In the genomic region with DNA sequence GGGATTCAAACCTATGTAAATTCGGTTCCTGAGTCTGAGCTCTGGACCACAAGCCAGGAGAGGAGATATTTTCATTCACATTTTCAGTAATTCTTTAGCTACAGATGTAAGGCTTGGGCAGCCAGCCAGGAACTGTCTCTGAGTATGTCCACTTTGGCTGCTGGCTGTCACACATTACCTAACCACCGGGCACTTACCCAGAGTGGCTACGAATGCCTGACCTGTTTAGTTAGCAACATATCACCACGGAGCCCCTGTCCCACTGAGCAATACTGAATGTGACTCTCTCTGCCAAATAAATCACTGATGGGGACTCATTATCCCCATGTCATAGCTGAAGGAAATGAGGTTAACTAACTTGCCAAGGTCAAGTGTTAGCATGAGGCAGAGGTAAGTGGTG, we compare ENCODE assay signal across 9 cellular contexts. TPM values are rescaled to one million over a fixed set of nuclear protein-coding genes. Genes with fewer than 3 reads are reported as not detected.
DNase-seq lines count a peak whose midpoint lies in the region; ATAC-seq, FAIRE-seq and TF ChIP-seq lines count a peak whose summit lies in the region.
"Had no signal": no experiment of that assay in that cellular context is flagged by ENCODE, and none has a peak within 500 bp of the region (broad histone marks: within the 10 kb centered on the region; RNA-seq: fewer than 3 reads in every experiment).

No MANE protein-coding gene starts in this region.

- no peak for TF ChIP-seq RAD21 in SK-N-SH (IDR thresholded peaks at IDR 0.05; ENCODE audit: low read length)

- CTCF ChIA-PET in SK-N-SH (lab: Yijun Ruan, JAX), result no interaction called here

- FAIRE-seq in HTR-8/SVneo (lab: Jason Lieb, UNC), result no peak

- TF ChIP-seq CTCF in SK-N-SH (IDR thresholded peaks at IDR 0.05) (no peak), heart left ventricle (IDR thresholded peaks at IDR 0.05) (no peak), uterus (IDR thresholded peaks at IDR 0.05) (no peak)

- TF ChIP-seq POLR2A in heart left ventricle (IDR thresholded peaks at IDR 0.05) (no peak), uterus (IDR thresholded peaks at IDR 0.05) (no peak)

- H4K20me1 ChIP-seq in SK-N-SH (ENCODE audit: insufficient read depth), result peaks cover 6% of the 10 kb centered on the region; the same call in 1 of the 2 replicates

- H3K36me3 ChIP-seq in SK-N-SH (replicated peaks in 1 of 2; ENCODE audit: control insufficient read depth in 1 of 2, insufficient read depth in 2 of 2, low read length in 1 of 2) (no peaks in the 10 kb centered on the region), heart left ventricle (no peaks in the 10 kb centered on the region), uterus (no peaks in the 10 kb centered on the region)

- H3K9me3 ChIP-seq in SK-N-SH (no peaks in the 10 kb centered on the region), heart left ventricle (no peaks in the 10 kb centered on the region), uterus (no peaks in the 10 kb centered on the region)

- no peak overlapping the region for H3K4me2 ChIP-seq in SK-N-SH

- no peaks in the 10 kb centered on the region for H3K9me2 ChIP-seq in SK-N-SH

- no peak overlapping the region; a peak in 1 of 4 replicates for H3K27ac ChIP-seq in SK-N-SH (ENCODE audit: low read depth in 2 of 2, low read length in 1 of 2)
- peak overlapping the region in 10 of 12 donors; percentile 9 to 75 (median 50) for H3K27ac ChIP-seq in heart left ventricle
- H3K27ac ChIP-seq in uterus, result no peak overlapping the region

- no peak overlapping the region for H3K4me3 ChIP-seq in SK-N-SH (ENCODE audit: low read depth in 2 of 2, low read length in 1 of 2)
- no peak overlapping the region for H3K4me3 ChIP-seq in heart left ventricle
- H3K4me3 ChIP-seq in uterus, result no peak overlapping the region

- intact Hi-C loops in heart left ventricle (cut with DNase I) (loop anchor here in 1 of 10 donors (5.0 kb wide), 1 partner anchor 218 kb away; a partner anchor contains a TSS), uterus (cut with DNase I; ENCODE audit: low total_unique reads) (no loop called here)

- ATAC-seq in heart left ventricle, result peak; percentile 88 to 94 (median 93)

- H3K79me2 ChIP-seq in SK-N-SH (ENCODE audit: insufficient read depth), result peaks cover 26% of the 10 kb centered on the region

- peaks cover 4% of the 10 kb centered on the region for H3F3A ChIP-seq in SK-N-SH (replicated peaks; ENCODE audit: insufficient read depth)

- 42% methylated on average over 4 of the region's 4 CpGs for WGBS in SK-N-SH (ENCODE audit: low lambda C conversion rate)
- WGBS in heart left ventricle, 4 donors, result 15 to 19% (median 18%) methylated on average over 4 of the region's 4 CpGs

- TF ChIP-seq EP300 in SK-N-SH (IDR thresholded peaks at IDR 0.05; ENCODE audit: borderline replicate concordance in 1 of 2, low read depth in 1 of 2, low read length in 1 of 2), result no peak

- H2AFZ ChIP-seq in SK-N-SH (ENCODE audit: low read depth), result no peak overlapping the region

- DNase-seq in NCI-H510A treated with DMSO at 0.1 percent for 48 hours (lab: John Stamatoyannopoulos, UW) (peak; percentile 42), NCI-H510A (lab: John Stamatoyannopoulos, UW) (no peak), SK-N-SH (peak; percentile 16), heart left ventricle (peak; percentile 74 to 93 (median 85)), uterus (peak; percentile 47 to 58), germinal center (ENCODE audit: low spot score) (no peak), HTR-8/SVneo (ENCODE audit: insufficient read length, low spot score) (no peak), midbrain (lab: John Stamatoyannopoulos, UW) (no peak)
- DNase-seq: NCI-H1694 had no signal

- H3K9ac ChIP-seq in SK-N-SH, result no peak overlapping the region

- POLR2A ChIA-PET in SK-N-SH (lab: Yijun Ruan, JAX), result interaction anchor here (1.1 to 1.3 kb wide), 2 partner anchors 14 to 68 kb away, joined by 3 read pairs; no protein-coding TSS in a partner anchor

- H3K4me1 ChIP-seq in SK-N-SH (ENCODE audit: control insufficient read depth in 1 of 2, insufficient read depth in 2 of 2, low read depth in 1 of 2, low read length in 1 of 2) (peaks cover 9 to 16% of the 10 kb centered on the region in 2 experiments; a peak in 3 of 4 replicates), heart left ventricle (peaks cover 2 to 94% (median 50%) of the 10 kb centered on the region in 12 donors), uterus (peaks cover 4 to 8% of the 10 kb centered on the region in 2 donors)

- H3K27me3 ChIP-seq in SK-N-SH (ENCODE audit: insufficient read depth), result no peaks in the 10 kb centered on the region
- no peaks in the 10 kb centered on the region for H3K27me3 ChIP-seq in heart left ventricle
- no peaks in the 10 kb centered on the region for H3K27me3 ChIP-seq in uterus

TF ChIP-seq in SK-N-SH, 30 proteins besides CTCF, POLR2A, EP300 and RAD21:
- TF ChIP-seq TCF12 (IDR thresholded peaks at IDR 0.05) (no peak), NFIC (IDR thresholded peaks at IDR 0.05; ENCODE audit: borderline replicate concordance) (peak; percentile 52)
- TF ChIP-seq, protein P1, sequence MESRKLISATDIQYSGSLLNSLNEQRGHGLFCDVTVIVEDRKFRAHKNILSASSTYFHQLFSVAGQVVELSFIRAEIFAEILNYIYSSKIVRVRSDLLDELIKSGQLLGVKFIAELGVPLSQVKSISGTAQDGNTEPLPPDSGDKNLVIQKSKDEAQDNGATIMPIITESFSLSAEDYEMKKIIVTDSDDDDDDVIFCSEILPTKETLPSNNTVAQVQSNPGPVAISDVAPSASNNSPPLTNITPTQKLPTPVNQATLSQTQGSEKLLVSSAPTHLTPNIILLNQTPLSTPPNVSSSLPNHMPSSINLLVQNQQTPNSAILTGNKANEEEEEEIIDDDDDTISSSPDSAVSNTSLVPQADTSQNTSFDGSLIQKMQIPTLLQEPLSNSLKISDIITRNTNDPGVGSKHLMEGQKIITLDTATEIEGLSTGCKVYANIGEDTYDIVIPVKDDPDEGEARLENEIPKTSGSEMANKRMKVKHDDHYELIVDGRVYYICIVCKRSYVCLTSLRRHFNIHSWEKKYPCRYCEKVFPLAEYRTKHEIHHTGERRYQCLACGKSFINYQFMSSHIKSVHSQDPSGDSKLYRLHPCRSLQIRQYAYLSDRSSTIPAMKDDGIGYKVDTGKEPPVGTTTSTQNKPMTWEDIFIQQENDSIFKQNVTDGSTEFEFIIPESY (IDR thresholded peaks at IDR 0.05; ENCODE audit: borderline replicate concordance, low read depth), result no peak
TF ChIP-seq in SK-N-SH: peak in this region for 1.

RNA-seq across cellular contexts. Expression of a gene that starts 15.3 kb away (rescaled TPM):
- polyA plus RNA-seq in SK-N-SH (2012; rRNA removed), result 4.5 and 6.0 TPM in 2 replicates
- 7.2 and 8.1 TPM in 2 replicates for polyA plus RNA-seq in SK-N-SH (2012; cell fraction: cytosol; rRNA removed)
- 2.3 and 6.1 TPM in 2 replicates for polyA plus RNA-seq in SK-N-SH (2012; cell fraction: nucleus; rRNA removed)
- 100 to 1,000 TPM in 1 of 9 donors, 10 to 100 TPM in 8; 29.8 to 111 (median 75.3) TPM for total RNA-seq in heart left ventricle
- polyA plus RNA-seq in heart left ventricle, result 10 to 100 TPM in 1 of 2 donors, 1 to 10 TPM in 1; 6.1 to 26.2 TPM
- total RNA-seq in uterus, result 10 to 100 TPM in 2 of 4 donors, 1 to 10 TPM in 1, under 1 TPM in 1; 0.51 to 33.5 (median 16.5) TPM

Comparison
In these comparisons a context has a peak if more than half of its experiments do, and no peak if none do; other contexts are left out.
1. DNase-seq: peak in NCI-H510A treated with DMSO at 0.1 percent for 48 hours (single experiment), SK-N-SH (single experiment), heart left ventricle (5 of 5) and uterus (2 of 2); none in NCI-H510A (single experiment), germinal center (single experiment), HTR-8/SVneo (single experiment) and midbrain (single experiment).
2. H3K27ac ChIP-seq: peak in heart left ventricle (10 of 12); none in SK-N-SH (0 of 2) and uterus (0 of 2).